Comparison of ENCODE assay signal across 2 cellular contexts in the genomic region with DNA sequence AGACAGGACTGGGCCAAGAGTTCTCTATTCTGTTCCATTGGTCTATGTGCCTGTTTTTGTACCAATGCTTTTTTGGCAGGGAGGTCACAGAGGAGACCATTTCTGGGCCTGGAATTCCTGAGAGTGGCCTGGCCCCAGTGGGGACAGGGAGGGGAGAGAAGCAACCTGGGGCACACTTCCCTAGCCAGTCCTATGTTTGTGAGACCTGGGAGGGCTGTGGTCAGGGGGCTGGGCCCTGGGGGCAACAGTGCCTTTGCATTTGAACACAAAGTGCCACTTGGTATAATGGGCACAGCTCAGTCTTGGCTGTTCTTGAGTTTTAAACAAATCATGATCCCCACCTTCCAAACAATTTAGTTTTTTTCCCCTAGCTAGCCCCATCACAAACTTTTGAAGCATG.
TF ChIP-seq lines count a peak whose summit lies in the region.

No MANE protein-coding gene starts in this region.

TF ChIP-seq in IMR-90, 13 proteins besides CTCF, POLR2A, EP300 and RAD21:
- TF ChIP-seq RCOR1 (IDR thresholded peaks at IDR 0.05; ENCODE audit: insufficient replicate concordance, low read length) (no peak), NFE2L2 (IDR thresholded peaks at IDR 0.05; ENCODE audit: low read depth, low read length) (no peak), CHD1 (IDR thresholded peaks at IDR 0.05; ENCODE audit: low read depth, low read length) (no peak), RFX5 (IDR thresholded peaks at IDR 0.05; ENCODE audit: low read depth, low read length) (no peak), BHLHE40 (IDR thresholded peaks at IDR 0.05; ENCODE audit: low read depth, low read length) (no peak), MXI1 (IDR thresholded peaks at IDR 0.05; ENCODE audit: borderline replicate concordance, low read depth, low read length) (no peak), MAZ (IDR thresholded peaks at IDR 0.05; ENCODE audit: borderline replicate concordance, low read depth, low read length) (no peak), MAFK (IDR thresholded peaks at IDR 0.05; ENCODE audit: low read depth, low read length) (no peak), FOS (IDR thresholded peaks at IDR 0.05; ENCODE audit: low read depth, low read length) (no peak), CEBPB (IDR thresholded peaks at IDR 0.05; ENCODE audit: low read depth, low read length) (no peak), SMC3 (IDR thresholded peaks at IDR 0.05; ENCODE audit: low read depth, low read length) (no peak)
- TF ChIP-seq, protein P1, sequence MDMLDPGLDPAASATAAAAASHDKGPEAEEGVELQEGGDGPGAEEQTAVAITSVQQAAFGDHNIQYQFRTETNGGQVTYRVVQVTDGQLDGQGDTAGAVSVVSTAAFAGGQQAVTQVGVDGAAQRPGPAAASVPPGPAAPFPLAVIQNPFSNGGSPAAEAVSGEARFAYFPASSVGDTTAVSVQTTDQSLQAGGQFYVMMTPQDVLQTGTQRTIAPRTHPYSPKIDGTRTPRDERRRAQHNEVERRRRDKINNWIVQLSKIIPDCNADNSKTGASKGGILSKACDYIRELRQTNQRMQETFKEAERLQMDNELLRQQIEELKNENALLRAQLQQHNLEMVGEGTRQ (IDR thresholded peaks at IDR 0.05; ENCODE audit: low read depth, low read length), result no peak
- TF ChIP-seq, protein P2, sequence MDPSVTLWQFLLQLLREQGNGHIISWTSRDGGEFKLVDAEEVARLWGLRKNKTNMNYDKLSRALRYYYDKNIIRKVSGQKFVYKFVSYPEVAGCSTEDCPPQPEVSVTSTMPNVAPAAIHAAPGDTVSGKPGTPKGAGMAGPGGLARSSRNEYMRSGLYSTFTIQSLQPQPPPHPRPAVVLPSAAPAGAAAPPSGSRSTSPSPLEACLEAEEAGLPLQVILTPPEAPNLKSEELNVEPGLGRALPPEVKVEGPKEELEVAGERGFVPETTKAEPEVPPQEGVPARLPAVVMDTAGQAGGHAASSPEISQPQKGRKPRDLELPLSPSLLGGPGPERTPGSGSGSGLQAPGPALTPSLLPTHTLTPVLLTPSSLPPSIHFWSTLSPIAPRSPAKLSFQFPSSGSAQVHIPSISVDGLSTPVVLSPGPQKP (IDR thresholded peaks at IDR 0.05; ENCODE audit: borderline replicate concordance, low read depth, low read length), result no peak
TF ChIP-seq in IMR-90: peak in this region for 0.

TF ChIP-seq in H1, 55 proteins besides CTCF, POLR2A, EP300 and RAD21:
- no peak for TF ChIP-seq CREB1 (IDR thresholded peaks at IDR 0.05)
- no peak for TF ChIP-seq SIRT6 (IDR thresholded peaks at IDR 0.05; ENCODE audit: low read length)
- TF ChIP-seq, protein P3, sequence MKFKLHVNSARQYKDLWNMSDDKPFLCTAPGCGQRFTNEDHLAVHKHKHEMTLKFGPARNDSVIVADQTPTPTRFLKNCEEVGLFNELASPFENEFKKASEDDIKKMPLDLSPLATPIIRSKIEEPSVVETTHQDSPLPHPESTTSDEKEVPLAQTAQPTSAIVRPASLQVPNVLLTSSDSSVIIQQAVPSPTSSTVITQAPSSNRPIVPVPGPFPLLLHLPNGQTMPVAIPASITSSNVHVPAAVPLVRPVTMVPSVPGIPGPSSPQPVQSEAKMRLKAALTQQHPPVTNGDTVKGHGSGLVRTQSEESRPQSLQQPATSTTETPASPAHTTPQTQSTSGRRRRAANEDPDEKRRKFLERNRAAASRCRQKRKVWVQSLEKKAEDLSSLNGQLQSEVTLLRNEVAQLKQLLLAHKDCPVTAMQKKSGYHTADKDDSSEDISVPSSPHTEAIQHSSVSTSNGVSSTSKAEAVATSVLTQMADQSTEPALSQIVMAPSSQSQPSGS (IDR thresholded peaks at IDR 0.05; ENCODE audit: low read length), result no peak
- TF ChIP-seq RXRA (IDR thresholded peaks at IDR 0.05; ENCODE audit: insufficient read depth, low read depth, low read length), result no peak
- TF ChIP-seq JUND (IDR thresholded peaks at IDR 0.05; ENCODE audit: low read length), result no peak
- no peak for TF ChIP-seq KDM5A (IDR thresholded peaks at IDR 0.05; ENCODE audit: low read length)
